In the genomic region with DNA sequence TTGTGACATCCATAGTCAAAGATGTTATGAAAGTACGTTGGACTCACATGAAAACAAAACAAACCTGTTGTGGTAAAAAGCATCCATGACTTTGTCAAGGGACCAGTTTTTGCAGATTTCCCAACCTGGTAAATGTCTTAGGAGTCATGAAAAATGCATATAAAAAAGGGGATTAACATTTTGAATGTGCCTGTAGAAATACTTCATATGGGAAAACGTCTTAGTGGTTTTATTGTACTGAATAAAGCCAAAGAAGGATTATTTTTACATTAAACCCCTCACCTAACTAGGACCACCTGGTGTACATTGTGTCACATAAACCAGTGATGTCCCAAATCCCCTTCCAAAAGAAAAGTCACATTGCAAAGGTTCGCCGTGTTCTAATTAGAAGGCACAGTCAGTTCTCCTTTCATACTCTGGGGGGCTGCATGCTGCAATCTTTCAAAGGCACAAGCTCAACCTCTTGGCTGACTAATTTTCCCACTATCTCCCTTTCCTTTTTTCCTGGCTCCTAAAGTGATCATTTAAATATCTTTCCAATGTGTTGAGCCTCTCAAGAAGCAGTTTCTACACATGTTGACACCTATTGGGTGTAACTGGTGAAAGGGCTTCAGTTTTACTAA, we compare ENCODE assay signal across 10 cellular contexts.
DNase-seq lines count a peak whose midpoint lies in the region; ATAC-seq, FAIRE-seq and TF ChIP-seq lines count a peak whose summit lies in the region.
"Had no signal": no experiment of that assay in that cellular context is flagged by ENCODE, and none has a peak within 500 bp of the region (broad histone marks: within the 10 kb centered on the region; RNA-seq: fewer than 3 reads in every experiment).

No MANE protein-coding gene starts in this region.

- H3K4me1 ChIP-seq in kidney (ENCODE audit: control insufficient read depth in 1 of 2, insufficient read depth in 1 of 2, low read depth in 1 of 2, low read length in 2 of 2), result peaks cover 0 to 5% of the 10 kb centered on the region in 2 donors

- ATAC-seq in stimulated activated naive CD8-positive, alpha-beta T cell treated with anti-CD3 and anti-CD28 coated beads, Interleukin-15, amount 100 ng/mL, for 72 hours, result no peak

- intact Hi-C loops in kidney (cut with DNase I), result no loop called here

- POLR2A ChIA-PET in HEK293T (lab: Yijun Ruan, JAX), result no interaction called here

- no peak overlapping the region for H3K27ac Mint-ChIP-seq in stimulated activated naive CD8-positive, alpha-beta T cell treated with anti-CD3 and anti-CD28 coated beads, Interleukin-15, amount 100 ng/mL, for 72 hours
- H3K27ac Mint-ChIP-seq: activated naive CD8-positive, alpha-beta T cell treated with anti-CD3 and anti-CD28 coated beads for 36 hours had no signal

- no peaks in the 10 kb centered on the region for H3K9me3 ChIP-seq in kidney (ENCODE audit: control insufficient read depth in 1 of 2, low read length in 2 of 2)

- CTCF ChIA-PET in HEK293T (lab: Yijun Ruan, JAX), result interaction anchor here (0.7 to 1.6 kb wide), 2 partner anchors 11 to 524 kb away, joined by 3 to 6 read pairs; no protein-coding TSS in a partner anchor

- H3K27ac ChIP-seq in VCaP, result no peak overlapping the region
- no peak overlapping the region for H3K27ac ChIP-seq in kidney (ENCODE audit: low read depth in 2 of 2, low read length in 2 of 2)
- H3K27ac ChIP-seq: SK-N-MC had no signal

- no peaks in the 10 kb centered on the region for H3K36me3 ChIP-seq in kidney (ENCODE audit: control insufficient read depth in 1 of 2, insufficient read depth in 2 of 2, low read length in 2 of 2)

- H3K9ac ChIP-seq in kidney (ENCODE audit: low read length in 2 of 2), result no peak overlapping the region

- H3K4me3 Mint-ChIP-seq in stimulated activated naive CD8-positive, alpha-beta T cell treated with anti-CD3 and anti-CD28 coated beads, Interleukin-15, amount 100 ng/mL, for 72 hours, result no peak overlapping the region
- H3K4me3 Mint-ChIP-seq: activated naive CD8-positive, alpha-beta T cell treated with anti-CD3 and anti-CD28 coated beads for 36 hours had no signal

- H3K4me3 ChIP-seq in kidney (ENCODE audit: low read length in 2 of 2), result no peak overlapping the region
- H3K4me3 ChIP-seq: SK-N-MC had no signal

- no peak for FAIRE-seq in kidney (lab: Jason Lieb, UNC)

- H3K27me3 Mint-ChIP-seq in stimulated activated naive CD8-positive, alpha-beta T cell treated with anti-CD3 and anti-CD28 coated beads, Interleukin-15, amount 100 ng/mL, for 72 hours, result no peaks in the 10 kb centered on the region
- H3K27me3 Mint-ChIP-seq: activated naive CD8-positive, alpha-beta T cell treated with anti-CD3 and anti-CD28 coated beads for 36 hours had no signal

- DNase-seq in AG08396 (ENCODE audit: low spot score) (peak; percentile 15), HEK293T (ENCODE audit: extremely low spot score) (peak; percentile 42), kidney (no peak), NCI-H2029 treated with DMSO at 0.1 percent for 48 hours (lab: John Stamatoyannopoulos, UW) (no peak), GF-D8 (lab: John Stamatoyannopoulos, UW) (no peak)
- no peak for DNase-seq in stimulated activated naive CD8-positive, alpha-beta T cell treated with anti-CD3 and anti-CD28 coated beads, Interleukin-15, amount 100 ng/mL, for 72 hours
- DNase-seq in stimulated activated CD4-positive, alpha-beta T cell treated with anti-CD3 and anti-CD28 coated beads, Interleukin-2, amount 100 ng/mL, for 48 hours, result no peak
- DNase-seq: activated naive CD8-positive, alpha-beta T cell treated with anti-CD3 and anti-CD28 coated beads for 36 hours had no signal

- peak; percentile 74 for TF ChIP-seq CTCF in VCaP (conservative IDR thresholded peaks at IDR 0.05)
- peak; percentile 29 for TF ChIP-seq CTCF in kidney (IDR thresholded peaks at IDR 0.05; ENCODE audit: borderline replicate concordance, extremely low read depth, insufficient read depth)

- H3K4me1 Mint-ChIP-seq in stimulated activated naive CD8-positive, alpha-beta T cell treated with anti-CD3 and anti-CD28 coated beads, Interleukin-15, amount 100 ng/mL, for 72 hours, result no peaks in the 10 kb centered on the region
- H3K4me1 Mint-ChIP-seq: activated naive CD8-positive, alpha-beta T cell treated with anti-CD3 and anti-CD28 coated beads for 36 hours had no signal

- no peaks in the 10 kb centered on the region for H3K9me3 Mint-ChIP-seq in stimulated activated naive CD8-positive, alpha-beta T cell treated with anti-CD3 and anti-CD28 coated beads, Interleukin-15, amount 100 ng/mL, for 72 hours

TF ChIP-seq in HEK293T, 16 proteins besides CTCF, POLR2A, EP300 and RAD21:
- TF ChIP-seq SP1 (IDR thresholded peaks at IDR 0.05), result no peak
- no peak for TF ChIP-seq ARNT (IDR thresholded peaks at IDR 0.05)
- TF ChIP-seq L3MBTL2 (conservative IDR thresholded peaks at IDR 0.05), result no peak
- no peak for TF ChIP-seq BHLHE40 (IDR thresholded peaks at IDR 0.05; ENCODE audit: borderline replicate concordance)
- TF ChIP-seq CTBP1 (IDR thresholded peaks at IDR 0.05; ENCODE audit: borderline replicate concordance), result no peak
- no peak for TF ChIP-seq SUZ12 (IDR thresholded peaks at IDR 0.05)
- no peak for TF ChIP-seq NFRKB (IDR thresholded peaks at IDR 0.05)
- no peak for TF ChIP-seq ZNF384 (IDR thresholded peaks at IDR 0.05)
- TF ChIP-seq HDGF (IDR thresholded peaks at IDR 0.05; ENCODE audit: borderline replicate concordance), result no peak
- TF ChIP-seq TARDBP (IDR thresholded peaks at IDR 0.05), result no peak
- TF ChIP-seq, protein P1, sequence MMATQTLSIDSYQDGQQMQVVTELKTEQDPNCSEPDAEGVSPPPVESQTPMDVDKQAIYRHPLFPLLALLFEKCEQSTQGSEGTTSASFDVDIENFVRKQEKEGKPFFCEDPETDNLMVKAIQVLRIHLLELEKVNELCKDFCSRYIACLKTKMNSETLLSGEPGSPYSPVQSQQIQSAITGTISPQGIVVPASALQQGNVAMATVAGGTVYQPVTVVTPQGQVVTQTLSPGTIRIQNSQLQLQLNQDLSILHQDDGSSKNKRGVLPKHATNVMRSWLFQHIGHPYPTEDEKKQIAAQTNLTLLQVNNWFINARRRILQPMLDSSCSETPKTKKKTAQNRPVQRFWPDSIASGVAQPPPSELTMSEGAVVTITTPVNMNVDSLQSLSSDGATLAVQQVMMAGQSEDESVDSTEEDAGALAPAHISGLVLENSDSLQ (IDR thresholded peaks at IDR 0.05), result no peak
- no peak for TF ChIP-seq FOXA1 (IDR thresholded peaks at IDR 0.05)
- TF ChIP-seq FOXM1 (IDR thresholded peaks at IDR 0.05; ENCODE audit: borderline replicate concordance), result no peak
- TF ChIP-seq LEF1 (IDR thresholded peaks at IDR 0.05; ENCODE audit: borderline replicate concordance), result no peak
- no peak for TF ChIP-seq FOXK2 (IDR thresholded peaks at IDR 0.05)
- no peak for TF ChIP-seq ELF4 (IDR thresholded peaks at IDR 0.05)
TF ChIP-seq in HEK293T: peak in this region for 0.

Comparison
In these comparisons a context has a peak if more than half of its experiments do, and no peak if none do; other contexts are left out.
1. DNase-seq: peak in AG08396 (single experiment) and HEK293T (single experiment); none in kidney (single experiment), NCI-H2029 treated with DMSO at 0.1 percent for 48 hours (single experiment), stimulated activated naive CD8-positive, alpha-beta T cell treated with anti-CD3 and anti-CD28 coated beads, Interleukin-15, amount 100 ng/mL, for 72 hours (0 of 2), stimulated activated CD4-positive, alpha-beta T cell treated with anti-CD3 and anti-CD28 coated beads, Interleukin-2, amount 100 ng/mL, for 48 hours (0 of 2) and GF-D8 (single experiment).